Comparison of ENCODE assay signal across 25 cellular contexts in genomic region chr22:25035715-25036114, GRCh38.
DNase-seq lines count a peak whose midpoint lies in the region; ATAC-seq and TF ChIP-seq lines count a peak whose summit lies in the region.
"Had no signal": no experiment of that assay in that cellular context is flagged by ENCODE, and none has a peak within 500 bp of the region (broad histone marks: within the 10 kb centered on the region; RNA-seq: fewer than 3 reads in every experiment).

No MANE protein-coding gene starts in this region.

- peaks cover 0 to 29% (median 6%) of the 10 kb centered on the region in 4 donors for H3K4me1 ChIP-seq in transverse colon
- H3K4me1 ChIP-seq: BE2C, BLaER1 had no signal

- H3K27ac ChIP-seq in RWPE1 (peak overlapping the region; percentile 26; the same call in 1 of the 2 replicates), transverse colon (peak overlapping the region in 3 of 4 donors; percentile 25 to 40 (median 30))
- H3K27ac ChIP-seq: BLaER1 had no signal

- WGBS in transverse colon (ENCODE audit: low coverage in 1 of 2), 2 donors: 88 to 100% methylated on average over 2 of the region's 2 CpGs

- TF ChIP-seq CTCF in RWPE1 (conservative IDR thresholded peaks at IDR 0.05; ENCODE audit: low read depth): no peak
- no peak for TF ChIP-seq CTCF in transverse colon (IDR thresholded peaks at IDR 0.05)

- H3K4me3 ChIP-seq in transverse colon: no peak overlapping the region
- H3K4me3 ChIP-seq: BLaER1, GM12878 had no signal

- TF ChIP-seq POLR2A in transverse colon (IDR thresholded peaks at IDR 0.05): no peak

- CTCF ChIA-PET in RWPE1 (lab: Yijun Ruan, JAX): interaction anchor here (0.9 kb wide), 1 partner anchor 13 kb away, joined by 4 read pairs; no protein-coding TSS in a partner anchor

- no peak for DNase-seq in RWPE1 (ENCODE audit: low spot score)
- DNase-seq in left colon: no peak
- DNase-seq in transverse colon: no peak
- DNase-seq in activated T-cell treated with anti-CD3 and anti-CD28 coated beads, Interleukin-2, amount 50 U/mL, for 24 hours: no peak
- no peak for DNase-seq in epidermal melanocyte (ENCODE audit: insufficient read length, low spot score)
- no peak for DNase-seq in activated CD8-positive, alpha-beta memory T cell treated with anti-CD3 and anti-CD28 coated beads for 24 hours
- DNase-seq: 8988T; ACHN; BE2C; C1 segment of cervical spinal cord; CD4-positive, alpha-beta memory T cell; CD4-positive, CD25-positive, alpha-beta regulatory T cell; CD8-positive, alpha-beta memory T cell; COR-L47; DMS 273 treated with DMSO at 0.1 percent for 48 hours; DMS153; DMS53; DMS79; DND-41; EL; GDM1 had no signal

- H3K27me3 Mint-ChIP-seq in activated T-cell treated with anti-CD3 and anti-CD28 coated beads, Interleukin-2, amount 50 U/mL, for 24 hours: peaks cover 2% of the 10 kb centered on the region
- H3K27me3 Mint-ChIP-seq: CD4-positive, CD25-positive, alpha-beta regulatory T cell had no signal

- no peaks in the 10 kb centered on the region for H3K27me3 ChIP-seq in transverse colon
- H3K27me3 ChIP-seq: BE2C, BLaER1 had no signal

- in situ Hi-C loops in transverse colon (cut with MboI; ENCODE audit: low pct_ligation_motif_present in 1 of 4, low pct_unique_long_range_greater_than_20kb in 1 of 4, low sequenced_read_pairs in 3 of 4): loop anchor here in 1 of 4 donors (25.0 kb wide), 1 partner anchor 273 kb away; the partner anchor contains the start of gene PIWIL3

- ATAC-seq in left colon (peak; percentile 79), HG03442 (IDR thresholded peaks at IDR 0.05; ENCODE audit: unreplicated experiment) (no peak)
- ATAC-seq: GM12878 had no signal

- no peaks in the 10 kb centered on the region for H3K4me1 Mint-ChIP-seq in activated T-cell treated with anti-CD3 and anti-CD28 coated beads, Interleukin-2, amount 50 U/mL, for 24 hours (ENCODE audit: low read depth)
- H3K4me1 Mint-ChIP-seq: CD14-positive monocyte; CD4-positive, alpha-beta memory T cell had no signal

- H3K9me3 Mint-ChIP-seq in activated T-cell treated with anti-CD3 and anti-CD28 coated beads, Interleukin-2, amount 50 U/mL, for 24 hours: no peaks in the 10 kb centered on the region
- H3K9me3 Mint-ChIP-seq: CD14-positive monocyte; CD4-positive, alpha-beta memory T cell; CD4-positive, CD25-positive, alpha-beta regulatory T cell; CD8-positive, alpha-beta memory T cell had no signal

- no peak overlapping the region for H3K27ac Mint-ChIP-seq in activated T-cell treated with anti-CD3 and anti-CD28 coated beads, Interleukin-2, amount 50 U/mL, for 24 hours
- H3K27ac Mint-ChIP-seq: CD14-positive monocyte; CD4-positive, alpha-beta memory T cell; CD4-positive, CD25-positive, alpha-beta regulatory T cell; CD8-positive, alpha-beta memory T cell had no signal

- POLR2A ChIA-PET in RWPE1 (lab: Yijun Ruan, JAX; ENCODE audit: low non-redundant PET): no interaction called here

- intact Hi-C loops in left colon (cut with DNase I, micrococcal nuclease) (no loop called here), transverse colon (cut with DNase I; ENCODE audit: low total_unique reads) (no loop called here)

- H3K9me3 ChIP-seq in transverse colon: no peaks in the 10 kb centered on the region
- H3K9me3 ChIP-seq: BE2C, BLaER1 had no signal

- H3K36me3 ChIP-seq in transverse colon: peaks cover 0 to 9% (median 5%) of the 10 kb centered on the region in 4 donors
- H3K36me3 ChIP-seq: BLaER1 had no signal

- TF ChIP-seq EP300 in transverse colon (IDR thresholded peaks at IDR 0.05; ENCODE audit: low read depth): no peak

- H3K4me3 Mint-ChIP-seq in activated T-cell treated with anti-CD3 and anti-CD28 coated beads, Interleukin-2, amount 50 U/mL, for 24 hours: no peak overlapping the region
- H3K4me3 Mint-ChIP-seq: CD14-positive monocyte; CD4-positive, alpha-beta memory T cell; CD4-positive, CD25-positive, alpha-beta regulatory T cell; CD8-positive, alpha-beta memory T cell had no signal

- H3K36me3 Mint-ChIP-seq in activated T-cell treated with anti-CD3 and anti-CD28 coated beads, Interleukin-2, amount 50 U/mL, for 24 hours (ENCODE audit: low read depth): no peaks in the 10 kb centered on the region
- H3K36me3 Mint-ChIP-seq: CD14-positive monocyte; CD4-positive, alpha-beta memory T cell; CD4-positive, CD25-positive, alpha-beta regulatory T cell; CD8-positive, alpha-beta memory T cell had no signal
